ENCODE assay signal across 27 cellular contexts in the genomic region with DNA sequence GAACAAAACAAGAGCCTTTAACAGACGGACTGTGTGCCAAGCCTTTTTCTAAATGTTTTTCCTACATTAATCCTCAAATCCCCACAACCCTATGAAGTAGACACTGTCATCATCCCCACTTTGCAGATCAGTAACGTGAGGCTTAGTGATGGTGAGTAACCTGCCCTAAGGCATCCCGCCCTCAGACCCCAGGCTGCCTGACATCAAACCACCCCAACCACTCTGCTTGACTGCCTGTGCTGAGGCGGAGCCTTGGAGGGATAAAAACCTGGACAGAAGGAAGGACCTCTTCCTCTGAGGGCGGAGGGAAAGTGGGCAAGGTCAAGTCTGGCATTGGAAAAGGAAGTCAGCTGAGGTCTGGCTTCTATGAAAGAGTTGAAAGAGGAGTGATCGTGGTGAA.
"Had no signal": no experiment of that assay in that cellular context is flagged by ENCODE, and none has a peak within 500 bp of the region (broad histone marks: within the 10 kb centered on the region; RNA-seq: fewer than 3 reads in every experiment).

No MANE protein-coding gene starts in this region.

- H3K4me1 ChIP-seq: gastroesophageal sphincter, prostate gland, sigmoid colon had no signal

- ATAC-seq: effector memory CD8-positive, alpha-beta T cell; gastroesophageal sphincter; left cardiac atrium; stimulated activated effector memory CD8-positive, alpha-beta T cell treated with anti-CD3 and anti-CD28 coated beads, Interleukin-12 subunit alpha, Interleukin-12 subunit beta, amount 100 ng/mL, for 72 hours; T-helper 17 cell had no signal

- H3K4me3 ChIP-seq: ascending aorta, cardiac muscle cell, coronary artery, gastroesophageal sphincter, ovary, prostate gland, sigmoid colon, tibial nerve had no signal

- H3K36me3 Mint-ChIP-seq: activated naive CD8-positive, alpha-beta T cell; brain; stimulated activated effector memory CD8-positive, alpha-beta T cell treated with anti-CD3 and anti-CD28 coated beads, Interleukin-12 subunit alpha, Interleukin-12 subunit beta, amount 100 ng/mL, for 72 hours had no signal

- H3K4me3 Mint-ChIP-seq: activated B cell treated with CpG ODN at 0.5 μM for 24 hours; activated naive CD8-positive, alpha-beta T cell; brain; effector memory CD8-positive, alpha-beta T cell; nephron; stimulated activated effector memory CD8-positive, alpha-beta T cell treated with anti-CD3 and anti-CD28 coated beads, Interleukin-12 subunit alpha, Interleukin-12 subunit beta, amount 100 ng/mL, for 72 hours; T-helper 17 cell had no signal

- H3K27ac ChIP-seq: ascending aorta, cardiac muscle cell, coronary artery, gastroesophageal sphincter, ovary, prostate gland, sigmoid colon, tibial nerve had no signal

- H3K27ac Mint-ChIP-seq: activated B cell treated with CpG ODN at 0.5 μM for 24 hours; activated naive CD8-positive, alpha-beta T cell; brain; nephron; stimulated activated effector memory CD8-positive, alpha-beta T cell treated with anti-CD3 and anti-CD28 coated beads, Interleukin-12 subunit alpha, Interleukin-12 subunit beta, amount 100 ng/mL, for 72 hours; T-helper 17 cell had no signal

- DNase-seq: activated B cell treated with CpG ODN at 0.5 μM for 24 hours; activated CD4-positive, alpha-beta T cell treated with anti-CD3 and anti-CD28 coated beads, Interleukin-2, amount 50 U/mL, for 1 hour; activated effector memory CD4-positive, alpha-beta T cell treated with Interleukin-2 at 50 U/mL for 16 hours; activated naive CD4-positive, alpha-beta T cell treated with Interleukin-2 at 50 U/mL for 16 hours; activated T-cell treated with anti-CD3 and anti-CD28 coated beads for 4 hours; effector memory CD8-positive, alpha-beta T cell; erythroblast; hippocampal formation; left cardiac atrium; left ventricle myocardium superior; ovary; retina; sigmoid colon; small intestine; stimulated activated CD4-positive, alpha-beta T cell treated with anti-CD3 and anti-CD28 coated beads, Interleukin-4, amount 100 ng/mL, for 24 hours; T-helper 17 cell; T1000 had no signal

- H3K27me3 ChIP-seq: ascending aorta, cardiac muscle cell, ovary, sigmoid colon, tibial nerve had no signal

- H3K9me3 Mint-ChIP-seq: activated B cell treated with CpG ODN at 0.5 μM for 24 hours; effector memory CD8-positive, alpha-beta T cell; nephron; stimulated activated effector memory CD8-positive, alpha-beta T cell treated with anti-CD3 and anti-CD28 coated beads, Interleukin-12 subunit alpha, Interleukin-12 subunit beta, amount 100 ng/mL, for 72 hours had no signal

- H3K36me3 ChIP-seq: ascending aorta, cardiac muscle cell, gastroesophageal sphincter, ovary, prostate gland, sigmoid colon, tibial nerve had no signal

- H3K9me3 ChIP-seq: ascending aorta, gastroesophageal sphincter, ovary, prostate gland, sigmoid colon, tibial nerve had no signal
